18 cellular contexts compared by ENCODE assay signal in the genomic region with DNA sequence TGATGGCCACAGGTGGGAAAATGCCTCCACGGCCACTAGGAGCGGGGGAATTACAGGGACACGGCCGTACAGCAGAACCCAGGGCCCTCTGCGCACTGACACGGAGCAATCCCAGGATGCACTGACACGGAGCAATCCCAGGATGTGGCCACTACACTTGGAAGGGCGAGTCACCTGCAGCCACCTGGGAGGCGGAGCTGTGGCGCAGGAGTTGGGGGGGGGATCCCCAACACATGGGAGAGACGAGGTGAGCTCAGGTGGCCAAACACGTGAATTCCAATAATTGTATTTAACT. TPM values are rescaled to one million over a fixed set of nuclear protein-coding genes. Genes with fewer than 3 reads are reported as not detected.
DNase-seq lines count a peak whose midpoint lies in the region; ATAC-seq, FAIRE-seq and TF ChIP-seq lines count a peak whose summit lies in the region.
"Had no signal": no experiment of that assay in that cellular context is flagged by ENCODE, and none has a peak within 500 bp of the region (broad histone marks: within the 10 kb centered on the region; RNA-seq: fewer than 3 reads in every experiment).

No MANE protein-coding gene starts in this region.

- TF ChIP-seq EP300 in HepG2 (IDR thresholded peaks at IDR 0.05; ENCODE audit: low read depth in 2 of 2, low read length in 2 of 2) (no peak), HepG2 (CRISPR knock-in tag; IDR thresholded peaks at IDR 0.05; ENCODE audit: borderline replicate concordance) (no peak)

- H3K27me3 ChIP-seq in HepG2 (ENCODE audit: control insufficient read depth in 1 of 2, insufficient read depth in 2 of 2, low read length in 2 of 2): no peaks in the 10 kb centered on the region
- no peaks in the 10 kb centered on the region for H3K27me3 ChIP-seq in effector memory CD4-positive, alpha-beta T cell (replicated peaks; ENCODE audit: control insufficient read depth, insufficient read depth, low read length, poor library complexity, severe bottlenecking)
- H3K27me3 ChIP-seq: BLaER1 treated with 17β-estradiol and CSF1 and Interleukin-3, amounts not matched to agents 10 nM and 100 nM had no signal

- H3K4me3 Mint-ChIP-seq in stimulated activated naive B cell treated with anti-CD40 and anti-IgM and Interleukin-4, amounts not matched to agents 10 μg/mL and 1 μg/mL and 100 μg/mL, for 72 hours: no peak overlapping the region
- H3K4me3 Mint-ChIP-seq: CD8-positive, alpha-beta T cell had no signal

- CTCF ChIA-PET in RWPE1 (lab: Yijun Ruan, JAX) (no interaction called here), HepG2 (lab: Yijun Ruan, JAX; ENCODE audit: low intra/inter-chr PET ratio, low total read pairs) (no interaction called here)

- H3K36me3 ChIP-seq in HepG2 (replicated peaks in 1 of 2; ENCODE audit: control insufficient read depth in 1 of 2, insufficient read depth in 2 of 2, low read length in 2 of 2): peaks cover 44 to 88% of the 10 kb centered on the region in 2 experiments; a peak in 4 of 5 replicates
- peaks cover 83% of the 10 kb centered on the region for H3K36me3 ChIP-seq in effector memory CD4-positive, alpha-beta T cell (ENCODE audit: control insufficient read depth, insufficient read depth, low read length)

- in situ Hi-C loops in HepG2 (cut with HindIII; ENCODE audit: extremely low pct_ligation_motif_present, low pct_unique_long_range_greater_than_20kb): no loop called here

- 96% methylated on average over 10 of the region's 12 CpGs for WGBS in HepG2 (ENCODE audit: low lambda C conversion rate)

- POLR2A ChIA-PET in RWPE1 (lab: Yijun Ruan, JAX; ENCODE audit: low non-redundant PET): interaction anchor here (0.6 kb wide), 1 partner anchor 165 kb away, joined by 3 read pairs; no protein-coding TSS in a partner anchor
- POLR2A ChIA-PET in HepG2 (lab: Yijun Ruan, JAX): no interaction called here

- no peak overlapping the region for H3K4me2 ChIP-seq in HepG2 (ENCODE audit: low read depth, low read length)
- H3K4me2 ChIP-seq: A549 had no signal

- peak; percentile 14 for DNase-seq in Right ventricle myocardium superior
- no peak for DNase-seq in cardiac septum (ENCODE audit: low spot score)
- DNase-seq in RWPE1 (ENCODE audit: low spot score): no peak
- no peak for DNase-seq in HepG2 (ENCODE audit: low spot score)
- no peak for DNase-seq in stimulated activated naive B cell treated with anti-CD40 and anti-IgM and Interleukin-4, amounts not matched to agents 10 μg/mL and 1 μg/mL and 100 μg/mL, for 72 hours
- DNase-seq in effector memory CD4-positive, alpha-beta T cell: no peak
- no peak for DNase-seq in activated CD4-positive, alpha-beta T cell treated with anti-CD3 and anti-CD28 coated beads for 1 hour
- no peak for DNase-seq in activated CD8-positive, alpha-beta memory T cell treated with anti-CD3 and anti-CD28 coated beads for 24 hours
- DNase-seq: Calu3; CD8-positive, alpha-beta T cell; DND-41; EL; H9 had no signal

- BruUV-seq in HepG2 (replicated peaks; lab: Mats Ljungman, UMichigan): no TSS peak

- no peak overlapping the region for H2AFZ ChIP-seq in HepG2 (ENCODE audit: low read length)

- TF ChIP-seq RAD21 in HepG2 (CRISPR knock-in tag; IDR thresholded peaks at IDR 0.05): no peak

- peaks cover 24 to 37% of the 10 kb centered on the region in 2 donors for H3K4me1 Mint-ChIP-seq in stimulated activated naive B cell treated with anti-CD40 and anti-IgM and Interleukin-4, amounts not matched to agents 10 μg/mL and 1 μg/mL and 100 μg/mL, for 72 hours

- peaks cover 33 to 62% of the 10 kb centered on the region in 2 donors for H3K36me3 Mint-ChIP-seq in stimulated activated naive B cell treated with anti-CD40 and anti-IgM and Interleukin-4, amounts not matched to agents 10 μg/mL and 1 μg/mL and 100 μg/mL, for 72 hours

- H3K4me1 ChIP-seq in HepG2 (ENCODE audit: insufficient read depth, low read length): peaks cover 2% of the 10 kb centered on the region
- no peaks in the 10 kb centered on the region for H3K4me1 ChIP-seq in effector memory CD4-positive, alpha-beta T cell (ENCODE audit: control insufficient read depth, insufficient read depth, low read length, poor library complexity, severe bottlenecking)

- no peak for FAIRE-seq in HepG2 (lab: Jason Lieb, UNC)
- FAIRE-seq: A549, GM12878, H1 had no signal

- H3K27ac ChIP-seq in RWPE1 (0 out of 2 replicates have a peak overlapping the region, but pooled peaks have one; percentile 59), HepG2 (ENCODE audit: extremely low read length, insufficient read depth, low read length) (no peak overlapping the region)
- H3K27ac ChIP-seq in effector memory CD4-positive, alpha-beta T cell (ENCODE audit: insufficient read depth, low read length, poor library complexity, severe bottlenecking): no peak overlapping the region
- H3K27ac ChIP-seq: 22Rv1; A549; BLaER1 treated with 17β-estradiol and CSF1 and Interleukin-3, amounts not matched to agents 10 nM and 100 nM had no signal

- no peaks in the 10 kb centered on the region for H3K9me3 Mint-ChIP-seq in stimulated activated naive B cell treated with anti-CD40 and anti-IgM and Interleukin-4, amounts not matched to agents 10 μg/mL and 1 μg/mL and 100 μg/mL, for 72 hours
- H3K9me3 Mint-ChIP-seq: CD8-positive, alpha-beta T cell; H9 had no signal

- H3K27me3 Mint-ChIP-seq in stimulated activated naive B cell treated with anti-CD40 and anti-IgM and Interleukin-4, amounts not matched to agents 10 μg/mL and 1 μg/mL and 100 μg/mL, for 72 hours: no peaks in the 10 kb centered on the region

- no peaks in the 10 kb centered on the region for H3K9me3 ChIP-seq in HepG2 (ENCODE audit: low read length)
- no peaks in the 10 kb centered on the region for H3K9me3 ChIP-seq in effector memory CD4-positive, alpha-beta T cell (ENCODE audit: control insufficient read depth, low read length)
- H3K9me3 ChIP-seq: A549; BLaER1 treated with 17β-estradiol and CSF1 and Interleukin-3, amounts not matched to agents 10 nM and 100 nM had no signal

- ATAC-seq in Right ventricle myocardium superior (ENCODE audit: poor library complexity): no peak
- ATAC-seq in HepG2: no peak
- ATAC-seq in stimulated activated naive B cell treated with anti-CD40 and anti-IgM and Interleukin-4, amounts not matched to agents 10 μg/mL and 1 μg/mL and 100 μg/mL, for 72 hours (replicated peaks): no peak
- ATAC-seq: A549; CD8-positive, alpha-beta T cell; GM12878 had no signal

- TF ChIP-seq POLR2A in HepG2 (IDR thresholded peaks at IDR 0.05; ENCODE audit: insufficient read depth in 1 of 2, low read depth in 2 of 2, low read length in 2 of 2): no peak

- no peak overlapping the region for H3K9ac ChIP-seq in HepG2 (ENCODE audit: insufficient read depth, low read depth, low read length)

- peak overlapping the region; percentile 25 for H3K27ac Mint-ChIP-seq in stimulated activated naive B cell treated with anti-CD40 and anti-IgM and Interleukin-4, amounts not matched to agents 10 μg/mL and 1 μg/mL and 100 μg/mL, for 72 hours
- H3K27ac Mint-ChIP-seq: CD8-positive, alpha-beta T cell; H9 had no signal

- TF ChIP-seq CTCF in RWPE1 (conservative IDR thresholded peaks at IDR 0.05; ENCODE audit: low read depth) (no peak), HepG2 (CRISPR knock-in tag; IDR thresholded peaks at IDR 0.05) (no peak)

- no peaks in the 10 kb centered on the region for H3K79me2 ChIP-seq in HepG2 (ENCODE audit: insufficient read depth, low read length)

- intact Hi-C loops in Right ventricle myocardium superior (cut with DNase I) (no loop called here), cardiac septum (cut with DNase I) (no loop called here), HepG2 (cut with micrococcal nuclease; ENCODE audit: unreplicated experiment) (no loop called here)

- H4K20me1 ChIP-seq in HepG2 (ENCODE audit: insufficient read depth, low read length): 0 out of 2 replicates have a peak, but pooled peaks cover 6% of the 10 kb centered on the region

- H3K4me3 ChIP-seq in HepG2 (replicated peaks in 1 of 3; ENCODE audit: insufficient read depth in 1 of 3, low read depth in 2 of 3, low read length in 3 of 3): no peak overlapping the region
- no peak overlapping the region for H3K4me3 ChIP-seq in effector memory CD4-positive, alpha-beta T cell (ENCODE audit: insufficient read depth, low read depth, low read length, poor library complexity, severe bottlenecking)
- H3K4me3 ChIP-seq: A549; BLaER1 treated with 17β-estradiol and CSF1 and Interleukin-3, amounts not matched to agents 10 nM and 100 nM; GM12878 had no signal

RNA-seq across cellular contexts. Expression of gene CLPTM1L, which starts 6.8 kb away (rescaled TPM):
- 30.4 TPM for total RNA-seq in Right ventricle myocardium superior
- total RNA-seq in cardiac septum: 42.6 TPM
- 65.4 and 124 TPM in 2 replicates for total RNA-seq in HepG2 (2016; rRNA removed; fragmentation: Illumina TruSeq; extraction: Trizol)
- total RNA-seq in HepG2 (2016; cell fraction: cytosol; rRNA removed; fragmentation: Illumina TruSeq; extraction: Trizol; ENCODE audit: low read depth): 165 and 166 TPM in 2 replicates
- 72.1 and 131 TPM in 2 replicates for total RNA-seq in HepG2 (2016; cell fraction: insoluble cytoplasmic fraction; rRNA removed; fragmentation: Illumina TruSeq; extraction: Trizol)
- 271 and 285 TPM in 2 replicates for total RNA-seq in HepG2 (2016; cell fraction: membrane; rRNA removed; fragmentation: Illumina TruSeq; extraction: Trizol)
- 76.4 and 77.0 TPM in 2 replicates for total RNA-seq in HepG2 (2016; cell fraction: nucleus; rRNA removed; fragmentation: Illumina TruSeq; extraction: Trizol)
- 80.3 and 99.3 TPM in 2 replicates for polyA plus RNA-seq in HepG2 (2011; rRNA removed)
- 102 and 119 TPM in 2 replicates for polyA plus RNA-seq in HepG2 (2011; cell fraction: cytosol; rRNA removed)
- polyA plus RNA-seq in HepG2 (2011; cell fraction: nucleus; rRNA removed): 99.8 and 103 TPM in 2 replicates
- polyA plus RNA-seq in HepG2 (2012): 43.6 and 60.3 TPM in 2 replicates
- 124 and 168 TPM in 2 replicates for polyA plus RNA-seq in HepG2 (2016; cell fraction: cytosol; fragmentation: Illumina TruSeq; extraction: Trizol; ENCODE audit: low read depth)
- 83.6 and 94.2 TPM in 2 replicates for polyA plus RNA-seq in HepG2 (2016; cell fraction: insoluble cytoplasmic fraction; fragmentation: Illumina TruSeq; extraction: Trizol; ENCODE audit: low read depth)
- 184 and 217 TPM in 2 replicates for polyA plus RNA-seq in HepG2 (2016; cell fraction: membrane; fragmentation: Illumina TruSeq; extraction: Trizol; ENCODE audit: low read depth)
- polyA plus RNA-seq in HepG2 (2016; cell fraction: nucleus; fragmentation: Illumina TruSeq; extraction: Trizol; ENCODE audit: insufficient read depth, low read depth): 147 and 155 TPM in 2 replicates
- 281 and 712 TPM in 2 replicates for polyA minus RNA-seq in HepG2 (2011; rRNA and poly(A)+ RNA removed; ENCODE audit: low replicate concordance)
- 45.2 and 56.5 TPM in 2 replicates for polyA minus RNA-seq in HepG2 (2011; cell fraction: cytosol; rRNA and poly(A)+ RNA removed)
- 37.0 and 46.2 TPM in 2 replicates for polyA minus RNA-seq in HepG2 (2011; cell fraction: nucleus; rRNA and poly(A)+ RNA removed)

RNA-seq across cellular contexts. Expression of gene TERT, which starts 43.3 kb away (rescaled TPM):
- total RNA-seq in Right ventricle myocardium superior: not detected
- total RNA-seq in cardiac septum: not detected
- 1.2 and 5.9 TPM in 2 replicates for total RNA-seq in HepG2 (2016; rRNA removed; fragmentation: Illumina TruSeq; extraction: Trizol)
- total RNA-seq in HepG2 (2016; cell fraction: cytosol; rRNA removed; fragmentation: Illumina TruSeq; extraction: Trizol; ENCODE audit: low read depth): 6.1 and 7.1 TPM in 2 replicates
- total RNA-seq in HepG2 (2016; cell fraction: insoluble cytoplasmic fraction; rRNA removed; fragmentation: Illumina TruSeq; extraction: Trizol): 1.7 and 5.8 TPM in 2 replicates
- 3.3 and 3.7 TPM in 2 replicates for total RNA-seq in HepG2 (2016; cell fraction: membrane; rRNA removed; fragmentation: Illumina TruSeq; extraction: Trizol)
- 7.1 and 8.7 TPM in 2 replicates for total RNA-seq in HepG2 (2016; cell fraction: nucleus; rRNA removed; fragmentation: Illumina TruSeq; extraction: Trizol)
- 3.5 and 4.3 TPM in 2 replicates for polyA plus RNA-seq in HepG2 (2011; rRNA removed)
- polyA plus RNA-seq in HepG2 (2011; cell fraction: cytosol; rRNA removed): 0.68 and 2.0 TPM in 2 replicates
- 28.2 and 42.3 TPM in 2 replicates for polyA plus RNA-seq in HepG2 (2011; cell fraction: nucleus; rRNA removed)
- 1.7 and 2.9 TPM in 2 replicates for polyA plus RNA-seq in HepG2 (2012)
- polyA plus RNA-seq in HepG2 (2016; cell fraction: cytosol; fragmentation: Illumina TruSeq; extraction: Trizol; ENCODE audit: low read depth): 0.62 and 0.99 TPM in 2 replicates
- 1.6 and 2.5 TPM in 2 replicates for polyA plus RNA-seq in HepG2 (2016; cell fraction: insoluble cytoplasmic fraction; fragmentation: Illumina TruSeq; extraction: Trizol; ENCODE audit: low read depth)
- 1.4 and 1.5 TPM in 2 replicates for polyA plus RNA-seq in HepG2 (2016; cell fraction: membrane; fragmentation: Illumina TruSeq; extraction: Trizol; ENCODE audit: low read depth)
- polyA plus RNA-seq in HepG2 (2016; cell fraction: nucleus; fragmentation: Illumina TruSeq; extraction: Trizol; ENCODE audit: insufficient read depth, low read depth): 24.5 and 26.8 TPM in 2 replicates
- polyA minus RNA-seq in HepG2 (2011; rRNA and poly(A)+ RNA removed; ENCODE audit: low replicate concordance): 0.30 and 3.4 TPM in 2 replicates
- 1.9 and 2.0 TPM in 2 replicates for polyA minus RNA-seq in HepG2 (2011; cell fraction: cytosol; rRNA and poly(A)+ RNA removed)
- 4.0 and 6.4 TPM in 2 replicates for polyA minus RNA-seq in HepG2 (2011; cell fraction: nucleus; rRNA and poly(A)+ RNA removed)
